Comparison of ENCODE assay signal across 28 cellular contexts in the genomic region with DNA sequence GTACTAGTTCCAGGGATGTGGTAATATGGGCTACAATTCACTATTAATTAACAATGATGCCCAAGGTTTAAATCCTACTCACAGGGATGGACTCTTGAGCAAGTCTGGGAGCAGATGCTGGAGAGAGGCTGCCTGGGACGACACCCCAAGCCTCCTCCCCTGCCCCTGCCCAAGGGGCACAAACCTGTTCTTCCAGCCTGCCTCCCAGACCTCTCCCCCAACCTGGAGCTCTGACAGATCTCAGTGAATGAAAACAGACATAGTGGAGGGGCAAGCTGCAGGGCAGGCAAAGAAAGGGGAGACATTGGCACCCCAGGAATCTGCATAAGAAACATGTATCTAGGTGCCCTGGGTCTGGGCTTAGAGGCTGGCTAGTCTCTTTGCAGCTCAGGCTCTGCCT. TPM values are rescaled to one million over a fixed set of nuclear protein-coding genes. Genes with fewer than 3 reads are reported as not detected.
DNase-seq lines count a peak whose midpoint lies in the region; ATAC-seq and TF ChIP-seq lines count a peak whose summit lies in the region.
"Had no signal": no experiment of that assay in that cellular context is flagged by ENCODE, and none has a peak within 500 bp of the region (broad histone marks: within the 10 kb centered on the region; RNA-seq: fewer than 3 reads in every experiment).

No MANE protein-coding gene starts in this region.

- H3K4me1 Mint-ChIP-seq in CD4-positive, alpha-beta memory T cell: peaks cover 19 to 48% (median 27%) of the 10 kb centered on the region in 4 donors
- peaks cover 19 to 31% of the 10 kb centered on the region in 2 donors for H3K4me1 Mint-ChIP-seq in effector memory CD8-positive, alpha-beta T cell (ENCODE audit: low read depth in 2 of 2)
- peaks cover 59% of the 10 kb centered on the region for H3K4me1 Mint-ChIP-seq in neural crest cell

- ATAC-seq in effector memory CD8-positive, alpha-beta T cell (replicated peaks): no peak
- no peak for ATAC-seq in upper lobe of right lung
- ATAC-seq: activated CD4-positive, CD25-positive, alpha-beta regulatory T cell treated with anti-CD3 and anti-CD28 coated beads, Interleukin-2, amount 50 U/mL, for 24 hours; HCT116 had no signal

- H3K9me3 Mint-ChIP-seq in CD4-positive, alpha-beta memory T cell: no peaks in the 10 kb centered on the region
- H3K9me3 Mint-ChIP-seq in effector memory CD8-positive, alpha-beta T cell: no peaks in the 10 kb centered on the region
- H3K9me3 Mint-ChIP-seq in neural crest cell: no peaks in the 10 kb centered on the region
- H3K9me3 Mint-ChIP-seq: activated naive CD8-positive, alpha-beta T cell treated with anti-CD3 and anti-CD28 coated beads for 36 hours had no signal

- H3K36me3 Mint-ChIP-seq in CD4-positive, alpha-beta memory T cell: peaks cover 39 to 56% of the 10 kb centered on the region in 2 donors
- peaks cover 57% of the 10 kb centered on the region for H3K36me3 Mint-ChIP-seq in effector memory CD8-positive, alpha-beta T cell (ENCODE audit: insufficient read depth)
- peaks cover 16% of the 10 kb centered on the region for H3K36me3 Mint-ChIP-seq in neural crest cell (ENCODE audit: low read depth)

- no peaks in the 10 kb centered on the region for H3K9me3 ChIP-seq in CD4-positive, alpha-beta memory T cell (ENCODE audit: control insufficient read depth in 1 of 2, low read length in 2 of 2)
- H3K9me3 ChIP-seq in HUES64 (ENCODE audit: insufficient read depth, low read depth, low read length) (no peaks in the 10 kb centered on the region), upper lobe of right lung (no peaks in the 10 kb centered on the region)
- H3K9me3 ChIP-seq: ascending aorta, left ventricle myocardium inferior, ovary, transverse colon had no signal

- 100% methylated on average over 1 of the region's 1 CpG for WGBS in HUES64

- POLR2A ChIA-PET in CD4-positive, alpha-beta memory T cell (lab: Charles Lee; ENCODE audit: partially characterized antibody): interaction anchor here (1.1 to 10.0 kb wide), 3 partner anchors 16 to 51 kb away, joined by 5 to 254 read pairs (median 7); a partner anchor contains a TSS

- CTCF ChIA-PET in CD4-positive, alpha-beta memory T cell (lab: Charles Lee; ENCODE audit: partially characterized antibody): interaction anchor here (0.8 to 9.4 kb wide), 3 partner anchors 38 to 93 kb away, joined by 3 to 107 read pairs (median 4); a partner anchor contains a TSS

- DNase-seq in CD4-positive, alpha-beta memory T cell: no peak
- DNase-seq in effector memory CD8-positive, alpha-beta T cell: no peak
- DNase-seq in neural crest cell (ENCODE audit: low read depth, low spot score) (no peak), upper lobe of right lung (no peak), T1000 (lab: John Stamatoyannopoulos, UW) (no peak), NCI-H82 (lab: John Stamatoyannopoulos, UW) (no peak), NCI-H1105 (lab: John Stamatoyannopoulos, UW) (no peak)
- DNase-seq: activated CD4-positive, alpha-beta T cell treated with anti-CD3 and anti-CD28 coated beads, Interleukin-2, amount 50 U/mL, for 48 hours; activated effector memory CD4-positive, alpha-beta T cell treated with Interleukin-2 at 50 U/mL for 16 hours; activated naive CD8-positive, alpha-beta T cell treated with anti-CD3 and anti-CD28 coated beads for 36 hours; central memory CD4-positive, alpha-beta T cell; DMS53; GF-D8; hypothalamus; left ventricle myocardium inferior; NCI-H1048; NCI-H526 treated with DMSO at 0.1 percent for 48 hours; ovary; retina; SIG-M5; stimulated activated CD4-positive, alpha-beta T cell treated with anti-CD3 and anti-CD28 coated beads, Interleukin-1b, Interleukin-23, amount 100 ng/mL, for 48 hours; stimulated activated CD8-positive, alpha-beta memory T cell treated with anti-CD3 and anti-CD28 coated beads, Interleukin-4, amount 100 ng/mL, for 48 hours; transverse colon had no signal

- H3K36me3 ChIP-seq in CD4-positive, alpha-beta memory T cell (ENCODE audit: insufficient read depth, low read length): peaks cover 24% of the 10 kb centered on the region
- H3K36me3 ChIP-seq in HUES64 (ENCODE audit: insufficient read depth, low read length) (peaks cover 52% of the 10 kb centered on the region), upper lobe of right lung (peaks cover 7% of the 10 kb centered on the region)
- H3K36me3 ChIP-seq: ovary, transverse colon had no signal

- H3K27me3 ChIP-seq in CD4-positive, alpha-beta memory T cell (ENCODE audit: insufficient read depth, low read length): no peaks in the 10 kb centered on the region
- H3K27me3 ChIP-seq in HUES64 (ENCODE audit: insufficient read depth, low read length) (no peaks in the 10 kb centered on the region), upper lobe of right lung (no peaks in the 10 kb centered on the region)
- H3K27me3 ChIP-seq: ascending aorta, ovary, transverse colon had no signal

- no peak overlapping the region for H3K27ac ChIP-seq in CD4-positive, alpha-beta memory T cell (ENCODE audit: low read depth, low read length)
- H3K27ac ChIP-seq in HUES64 (ENCODE audit: low read depth, low read length): peak overlapping the region; percentile 39
- no peak overlapping the region for H3K27ac ChIP-seq in upper lobe of right lung
- H3K27ac ChIP-seq: ascending aorta, left ventricle myocardium inferior, ovary had no signal

- no peak overlapping the region for H3K9ac ChIP-seq in HUES64 (ENCODE audit: low read depth, low read length)

- intact Hi-C loops in CD4-positive, alpha-beta memory T cell (cut with micrococcal nuclease): loop anchor here (5.0 kb wide), 1 partner anchor 217 kb away; a partner anchor contains a TSS
- intact Hi-C loops in upper lobe of right lung (cut with DNase I): no loop called here

- H3K27me3 Mint-ChIP-seq in CD4-positive, alpha-beta memory T cell: no peaks in the 10 kb centered on the region
- H3K27me3 Mint-ChIP-seq in effector memory CD8-positive, alpha-beta T cell: no peaks in the 10 kb centered on the region
- no peaks in the 10 kb centered on the region for H3K27me3 Mint-ChIP-seq in neural crest cell (ENCODE audit: low read depth)
- H3K27me3 Mint-ChIP-seq: activated naive CD8-positive, alpha-beta T cell treated with anti-CD3 and anti-CD28 coated beads for 36 hours had no signal

- TF ChIP-seq CTCF in neural crest cell (conservative IDR thresholded peaks at IDR 0.05) (no peak), upper lobe of right lung (IDR thresholded peaks at IDR 0.05) (no peak)

- H3K4me3 Mint-ChIP-seq in CD4-positive, alpha-beta memory T cell: peak overlapping the region in 2 of 8 donors; percentile 4 to 65
- H3K4me3 Mint-ChIP-seq in effector memory CD8-positive, alpha-beta T cell: no peak overlapping the region
- H3K4me3 Mint-ChIP-seq in neural crest cell: peak overlapping the region; percentile 91
- H3K4me3 Mint-ChIP-seq: activated naive CD8-positive, alpha-beta T cell treated with anti-CD3 and anti-CD28 coated beads for 36 hours had no signal

- H3K4me1 ChIP-seq in CD4-positive, alpha-beta memory T cell (ENCODE audit: insufficient read depth, low read length): peaks cover 18% of the 10 kb centered on the region
- H3K4me1 ChIP-seq in HUES64 (ENCODE audit: insufficient read depth, low read length) (peaks cover 23% of the 10 kb centered on the region), upper lobe of right lung (peaks cover 25% of the 10 kb centered on the region)

- H3K27ac Mint-ChIP-seq in CD4-positive, alpha-beta memory T cell: peak overlapping the region; percentile 22 to 84 (median 50)
- peak overlapping the region; percentile 44 to 86 for H3K27ac Mint-ChIP-seq in effector memory CD8-positive, alpha-beta T cell
- peak overlapping the region; percentile 83 for H3K27ac Mint-ChIP-seq in neural crest cell (ENCODE audit: unreplicated experiment)
- H3K27ac Mint-ChIP-seq: activated naive CD8-positive, alpha-beta T cell treated with anti-CD3 and anti-CD28 coated beads for 36 hours had no signal

- H3K4me3 ChIP-seq in CD4-positive, alpha-beta memory T cell (ENCODE audit: low read length in 2 of 2): no peak overlapping the region
- H3K4me3 ChIP-seq in HUES64 (ENCODE audit: low read length) (no peak overlapping the region), upper lobe of right lung (no peak overlapping the region)
- H3K4me3 ChIP-seq: ascending aorta, left ventricle myocardium inferior, ovary, smooth muscle cell, transverse colon had no signal

RNA-seq across cellular contexts. Expression of a gene that starts 5.8 kb away (rescaled TPM):
- 100 to 1,000 TPM in 1 of 2 experiments, 10 to 100 TPM in 1; 98.7 to 101 TPM for total RNA-seq in CD4-positive, alpha-beta memory T cell
- 10 to 100 TPM in 1 of 2 donors, 1 to 10 TPM in 1; 7.7 to 20.6 TPM for polyA plus RNA-seq in CD4-positive, alpha-beta memory T cell
- polyA plus RNA-seq in HUES64 (2013, experiment 1 of 2): 83.7 TPM
- 82.7 TPM for polyA plus RNA-seq in HUES64 (2013, experiment 2 of 2)
- total RNA-seq in neural crest cell (79.2 and 85.6 TPM in 2 replicates), upper lobe of right lung (35.4 TPM)

RNA-seq across cellular contexts. Expression of a gene that starts 51.3 kb away (rescaled TPM):
- total RNA-seq in CD4-positive, alpha-beta memory T cell: 10 to 100 TPM; 48.8 to 51.7 TPM
- 100 to 1,000 TPM; 186 to 235 TPM for polyA plus RNA-seq in CD4-positive, alpha-beta memory T cell
- polyA plus RNA-seq in HUES64 (2013, experiment 1 of 2): 14.5 TPM
- polyA plus RNA-seq in HUES64 (2013, experiment 2 of 2): 15.8 TPM
- total RNA-seq in neural crest cell: 13.7 and 15.1 TPM in 2 replicates
- 32.4 TPM for total RNA-seq in upper lobe of right lung
